1 cellular context compared by ENCODE assay signal in genomic region chr7:134618756-134619530, GRCh38.
TF ChIP-seq lines count a peak whose summit lies in the region.

No MANE protein-coding gene starts in this region.

TF ChIP-seq in SK-N-SH, 30 proteins besides CTCF, POLR2A, EP300 and RAD21 (continued from another document):
- TF ChIP-seq REST (IDR thresholded peaks at IDR 0.05; ENCODE audit: low read depth, low read length) (no peak), NFIC (IDR thresholded peaks at IDR 0.05; ENCODE audit: borderline replicate concordance) (peak; percentile 22; the same call in 1 of the 2 replicates), CHD2 (IDR thresholded peaks at IDR 0.05; ENCODE audit: low read length, partially characterized antibody) (no peak), EZH2phosphoT487 (IDR thresholded peaks at IDR 0.05; ENCODE audit: borderline replicate concordance, low read depth) (no peak), TCF12 (IDR thresholded peaks at IDR 0.05) (peak; percentile 88), GABPA (IDR thresholded peaks at IDR 0.05; ENCODE audit: low read depth) (no peak), MEF2A (IDR thresholded peaks at IDR 0.05; ENCODE audit: borderline replicate concordance, low read depth) (no peak), FOXM1 (IDR thresholded peaks at IDR 0.05; ENCODE audit: low read depth) (no peak), USF2 (IDR thresholded peaks at IDR 0.05; ENCODE audit: borderline replicate concordance, low read depth, low read length) (no peak), NRF1 (IDR thresholded peaks at IDR 0.05; ENCODE audit: low read depth, low read length) (no peak), YY1 (IDR thresholded peaks at IDR 0.05; ENCODE audit: low read depth) (no peak), MXI1 (IDR thresholded peaks at IDR 0.05; ENCODE audit: low read depth, low read length) (no peak), SIN3A (IDR thresholded peaks at IDR 0.05; ENCODE audit: borderline replicate concordance, low read depth, low read length) (no peak), POLR2AphosphoS5 (IDR thresholded peaks at IDR 0.05; ENCODE audit: low read depth, low read length) (peak; percentile 38; the same call in 1 of the 2 replicates), FOXJ3 (CRISPR knock-in tag; IDR thresholded peaks at IDR 0.05) (no peak), RXRA (IDR thresholded peaks at IDR 0.05; ENCODE audit: borderline replicate concordance, low read depth) (no peak), TEAD4 (IDR thresholded peaks at IDR 0.05; ENCODE audit: borderline replicate concordance, insufficient read depth) (no peak), GATA2 (CRISPR knock-in tag; IDR thresholded peaks at IDR 0.05) (no peak), JUND (IDR thresholded peaks at IDR 0.05) (peak; percentile 71), RCOR1 (IDR thresholded peaks at IDR 0.05; ENCODE audit: low read length) (no peak), TAF1 (IDR thresholded peaks at IDR 0.05; ENCODE audit: borderline replicate concordance, low read depth, low read length) (no peak)
- TF ChIP-seq, protein P1, sequence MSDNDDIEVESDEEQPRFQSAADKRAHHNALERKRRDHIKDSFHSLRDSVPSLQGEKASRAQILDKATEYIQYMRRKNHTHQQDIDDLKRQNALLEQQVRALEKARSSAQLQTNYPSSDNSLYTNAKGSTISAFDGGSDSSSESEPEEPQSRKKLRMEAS (IDR thresholded peaks at IDR 0.05; ENCODE audit: low read depth): no peak
- TF ChIP-seq, protein P2, sequence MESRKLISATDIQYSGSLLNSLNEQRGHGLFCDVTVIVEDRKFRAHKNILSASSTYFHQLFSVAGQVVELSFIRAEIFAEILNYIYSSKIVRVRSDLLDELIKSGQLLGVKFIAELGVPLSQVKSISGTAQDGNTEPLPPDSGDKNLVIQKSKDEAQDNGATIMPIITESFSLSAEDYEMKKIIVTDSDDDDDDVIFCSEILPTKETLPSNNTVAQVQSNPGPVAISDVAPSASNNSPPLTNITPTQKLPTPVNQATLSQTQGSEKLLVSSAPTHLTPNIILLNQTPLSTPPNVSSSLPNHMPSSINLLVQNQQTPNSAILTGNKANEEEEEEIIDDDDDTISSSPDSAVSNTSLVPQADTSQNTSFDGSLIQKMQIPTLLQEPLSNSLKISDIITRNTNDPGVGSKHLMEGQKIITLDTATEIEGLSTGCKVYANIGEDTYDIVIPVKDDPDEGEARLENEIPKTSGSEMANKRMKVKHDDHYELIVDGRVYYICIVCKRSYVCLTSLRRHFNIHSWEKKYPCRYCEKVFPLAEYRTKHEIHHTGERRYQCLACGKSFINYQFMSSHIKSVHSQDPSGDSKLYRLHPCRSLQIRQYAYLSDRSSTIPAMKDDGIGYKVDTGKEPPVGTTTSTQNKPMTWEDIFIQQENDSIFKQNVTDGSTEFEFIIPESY (IDR thresholded peaks at IDR 0.05; ENCODE audit: borderline replicate concordance, low read depth): no peak
- TF ChIP-seq, protein P3, sequence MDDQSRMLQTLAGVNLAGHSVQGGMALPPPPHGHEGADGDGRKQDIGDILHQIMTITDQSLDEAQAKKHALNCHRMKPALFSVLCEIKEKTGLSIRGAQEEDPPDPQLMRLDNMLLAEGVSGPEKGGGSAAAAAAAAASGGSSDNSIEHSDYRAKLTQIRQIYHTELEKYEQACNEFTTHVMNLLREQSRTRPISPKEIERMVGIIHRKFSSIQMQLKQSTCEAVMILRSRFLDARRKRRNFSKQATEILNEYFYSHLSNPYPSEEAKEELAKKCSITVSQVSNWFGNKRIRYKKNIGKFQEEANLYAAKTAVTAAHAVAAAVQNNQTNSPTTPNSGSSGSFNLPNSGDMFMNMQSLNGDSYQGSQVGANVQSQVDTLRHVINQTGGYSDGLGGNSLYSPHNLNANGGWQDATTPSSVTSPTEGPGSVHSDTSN (IDR thresholded peaks at IDR 0.05): peak; percentile 76
- TF ChIP-seq, protein P4, sequence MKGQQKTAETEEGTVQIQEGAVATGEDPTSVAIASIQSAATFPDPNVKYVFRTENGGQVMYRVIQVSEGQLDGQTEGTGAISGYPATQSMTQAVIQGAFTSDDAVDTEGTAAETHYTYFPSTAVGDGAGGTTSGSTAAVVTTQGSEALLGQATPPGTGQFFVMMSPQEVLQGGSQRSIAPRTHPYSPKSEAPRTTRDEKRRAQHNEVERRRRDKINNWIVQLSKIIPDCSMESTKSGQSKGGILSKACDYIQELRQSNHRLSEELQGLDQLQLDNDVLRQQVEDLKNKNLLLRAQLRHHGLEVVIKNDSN (IDR thresholded peaks at IDR 0.05; ENCODE audit: borderline replicate concordance, low read depth): no peak
